ENCODE assay signal across 8 cellular contexts in genomic region chr10:50738974-50739617, GRCh38. TPM values are rescaled to one million over a fixed set of nuclear protein-coding genes. Genes with fewer than 3 reads are reported as not detected.
DNase-seq lines count a peak whose midpoint lies in the region; ATAC-seq and TF ChIP-seq lines count a peak whose summit lies in the region.
"Not testable (repeated sequence)": the region's sequence is repeated elsewhere in the genome, so short reads cannot be mapped to it uniquely, and the experiment has no call there.

No MANE protein-coding gene starts in this region.

- not testable (repeated sequence) for ATAC-seq in activated B cell treated with CpG ODN at 0.5 μM for 24 hours (ENCODE audit: low read depth); memory B cell (ENCODE audit: low read depth)

- not testable (repeated sequence) for H3K4me1 ChIP-seq in HUES6 (ENCODE audit: control insufficient read depth, insufficient read depth, low read length); rectal smooth muscle tissue (ENCODE audit: control insufficient read depth, insufficient read depth, low read length); vagina

- peak overlapping the region; percentile 82 for H3K27ac Mint-ChIP-seq in activated B cell treated with CpG ODN at 0.5 μM for 24 hours
- H3K27ac Mint-ChIP-seq in memory B cell = peak overlapping the region; percentile 75

- peak overlapping the region; percentile 92 for H3K9ac ChIP-seq in HUES6 (ENCODE audit: low read length)
- H3K9ac ChIP-seq in rectal smooth muscle tissue (ENCODE audit: low read length) = not testable (repeated sequence)

- H3K27ac ChIP-seq in HUES6 (ENCODE audit: low read depth, low read length) (peak overlapping the region; percentile 49; the same call in 1 of the 2 replicates), brain microvascular endothelial cell (peak overlapping the region; percentile 87), rectal smooth muscle tissue (ENCODE audit: low read depth, low read length) (peak overlapping the region; percentile 68), vagina (peak overlapping the region; percentile 80)

- intact Hi-C loops in activated B cell treated with CpG ODN at 0.5 μM for 24 hours (cut with micrococcal nuclease) = loop anchor here (2.0 kb wide), 1 partner anchor 114 kb away; no protein-coding TSS in a partner anchor
- intact Hi-C loops in vagina (cut with DNase I) = not testable (repeated sequence)

- not testable (repeated sequence) for H3K9me3 Mint-ChIP-seq in activated B cell treated with CpG ODN at 0.5 μM for 24 hours, memory B cell

- H3K36me3 ChIP-seq in HUES6 (ENCODE audit: control insufficient read depth, insufficient read depth, low read length); brain microvascular endothelial cell (replicated peaks); rectal smooth muscle tissue (ENCODE audit: control insufficient read depth, insufficient read depth, low read length); vagina: not testable (repeated sequence)

- peak overlapping the region; percentile 81 for H3K4me3 ChIP-seq in GM12875 (ENCODE audit: low read depth, low read length)
- peak overlapping the region; percentile 87 for H3K4me3 ChIP-seq in HUES6 (ENCODE audit: low read depth, low read length)
- peak overlapping the region; percentile 84 for H3K4me3 ChIP-seq in brain microvascular endothelial cell (ENCODE audit: low read depth, low read length)
- peak overlapping the region; percentile 89 for H3K4me3 ChIP-seq in fibroblast of the aortic adventitia (ENCODE audit: low read depth, low read length)
- H3K4me3 ChIP-seq in rectal smooth muscle tissue (ENCODE audit: low read length) = peak overlapping the region; percentile 96
- peak overlapping the region; percentile 72 to 83 for H3K4me3 ChIP-seq in vagina

- not testable (repeated sequence) for H3K27me3 Mint-ChIP-seq in activated B cell treated with CpG ODN at 0.5 μM for 24 hours, memory B cell

- DNase-seq in activated B cell treated with CpG ODN at 0.5 μM for 24 hours; brain microvascular endothelial cell; fibroblast of the aortic adventitia (ENCODE audit: low read depth); memory B cell (ENCODE audit: low spot score in 2 of 2); vagina (ENCODE audit: extremely low spot score in 2 of 2): not testable (repeated sequence)

- H3K4me3 Mint-ChIP-seq in activated B cell treated with CpG ODN at 0.5 μM for 24 hours = peak overlapping the region; percentile 98
- H3K4me3 Mint-ChIP-seq in memory B cell = peak overlapping the region; percentile 100

- in situ Hi-C loops in brain microvascular endothelial cell (cut with HindIII; ENCODE audit: low pct_ligation_motif_present, low sequenced_read_pairs) = not testable (repeated sequence)

- TF ChIP-seq POLR2A in vagina (IDR thresholded peaks at IDR 0.05) = not testable (repeated sequence)

- POLR2A ChIA-PET in activated B cell treated with CpG ODN at 0.5 μM for 24 hours (lab: Charles Lee) = interaction anchor here (1.0 kb wide), 1 partner anchor 115 kb away, joined by 4 read pairs; no protein-coding TSS in a partner anchor

- CTCF ChIA-PET in activated B cell treated with CpG ODN at 0.5 μM for 24 hours (lab: Charles Lee) = not testable (repeated sequence)

- H3K27me3 ChIP-seq in HUES6 (ENCODE audit: control insufficient read depth, insufficient read depth, low read length); brain microvascular endothelial cell (replicated peaks); rectal smooth muscle tissue (ENCODE audit: control insufficient read depth, insufficient read depth, low read length); vagina: not testable (repeated sequence)

- H3K36me3 Mint-ChIP-seq in activated B cell treated with CpG ODN at 0.5 μM for 24 hours (ENCODE audit: low read depth); memory B cell: not testable (repeated sequence)

- H3K9me3 ChIP-seq in HUES6 (ENCODE audit: control insufficient read depth, insufficient read depth, low read depth, low read length); vagina: not testable (repeated sequence)

- H3K4me1 Mint-ChIP-seq in activated B cell treated with CpG ODN at 0.5 μM for 24 hours (peaks cover 18% of the 10 kb centered on the region), memory B cell (peaks cover 21% of the 10 kb centered on the region)

- TF ChIP-seq CTCF in GM12875 (IDR thresholded peaks at IDR 0.05; ENCODE audit: borderline replicate concordance, insufficient read depth, low read depth, low read length); activated B cell treated with CpG ODN at 0.5 μM for 24 hours (IDR thresholded peaks at IDR 0.05); brain microvascular endothelial cell (IDR thresholded peaks at IDR 0.05; ENCODE audit: low read depth, low read length, missing control alignments); fibroblast of the aortic adventitia (IDR thresholded peaks at IDR 0.05; ENCODE audit: insufficient read depth, low read length); vagina (IDR thresholded peaks at IDR 0.05): not testable (repeated sequence)

RNA-seq across cellular contexts. Expression of gene ASAH2B, which starts 0.6 kb away (rescaled TPM):
- 1.3 and 1.9 TPM in 2 replicates for total RNA-seq in activated B cell treated with CpG ODN at 0.5 μM for 24 hours
- total RNA-seq in fibroblast of the aortic adventitia (ENCODE audit: low replicate concordance) = 2.3 and 5.7 TPM in 2 replicates
- total RNA-seq in vagina = 0.74 TPM
